In genomic region chr2:223967981-223968380, GRCh38 we compare ENCODE assay signal across 29 cellular contexts. TPM values are rescaled to one million over a fixed set of nuclear protein-coding genes. Genes with fewer than 3 reads are reported as not detected.
A peak's percentile ranks its signal among the peaks of the same experiment; 100 is the strongest.
DNase-seq lines count a peak whose midpoint lies in the region; ATAC-seq, FAIRE-seq and TF ChIP-seq lines count a peak whose summit lies in the region.
"Had no signal": no experiment of that assay in that cellular context is flagged by ENCODE, and none has a peak within 500 bp of the region (broad histone marks: within the 10 kb centered on the region; RNA-seq: fewer than 3 reads in every experiment).

No MANE protein-coding gene starts in this region.

- H3K27me3 Mint-ChIP-seq in astrocyte (ENCODE audit: low read depth, unreplicated experiment): no peaks in the 10 kb centered on the region
- H3K27me3 Mint-ChIP-seq: activated CD4-positive, alpha-beta T cell treated with anti-CD3 and anti-CD28 coated beads, Interleukin-2, amount 10 ng/mL, durations not matched to agents 7 days and 5 days; activated CD8-positive, alpha-beta memory T cell treated with anti-CD3 and anti-CD28 coated beads, Interleukin-2, amount 10 ng/mL, durations not matched to agents 7 days and 5 days; activated naive CD4-positive, alpha-beta T cell treated with anti-CD3 and anti-CD28 coated beads, Interleukin-2, amount 10 ng/mL, durations not matched to agents 7 days and 5 days; B cell; stimulated activated naive B cell treated with anti-CD40 and anti-IgM and Interleukin-4, amounts not matched to agents 10 μg/mL and 1 μg/mL and 100 μg/mL, for 72 hours had no signal

- H4K20me1 ChIP-seq in HepG2 (ENCODE audit: insufficient read depth, low read length) (no peaks in the 10 kb centered on the region), astrocyte (ENCODE audit: insufficient read depth, low read length) (peaks cover 9% of the 10 kb centered on the region), hepatocyte (ENCODE audit: insufficient read depth, poor library complexity, severe bottlenecking) (peaks cover 1% of the 10 kb centered on the region)

- DNase-seq in HepG2 (ENCODE audit: low spot score): no peak
- no peak for DNase-seq in right lobe of liver
- peak; percentile 73 for DNase-seq in astrocyte (ENCODE audit: low read depth)
- no peak for DNase-seq in foreskin keratinocyte
- peak; percentile 6 for DNase-seq in superior temporal gyrus (ENCODE audit: extremely low spot score)
- no peak for DNase-seq in SW 1271 (lab: John Stamatoyannopoulos, UW)
- no peak for DNase-seq in hepatocyte (ENCODE audit: low spot score)
- no peak for DNase-seq in NCI-H226
- DNase-seq: activated CD4-positive, alpha-beta T cell treated with anti-CD3 and anti-CD28 coated beads, Interleukin-2, amount 10 ng/mL, durations not matched to agents 7 days and 5 days; activated CD8-positive, alpha-beta memory T cell treated with anti-CD3 and anti-CD28 coated beads, Interleukin-2, amount 10 ng/mL, durations not matched to agents 7 days and 5 days; activated naive CD4-positive, alpha-beta T cell treated with anti-CD3 and anti-CD28 coated beads, Interleukin-2, amount 10 ng/mL, durations not matched to agents 7 days and 5 days; erythroblast; NCI-H1092 treated with DMSO at 0.1 percent for 48 hours; NCI-H187 treated with DMSO at 0.1 percent for 48 hours; NCI-H526; stimulated activated CD4-positive, alpha-beta T cell treated with anti-CD3 and anti-CD28 coated beads, Interleukin-4, amount 100 ng/mL, for 1 hour; stimulated activated naive B cell treated with anti-CD40 and anti-IgM and Interleukin-4, amounts not matched to agents 10 μg/mL and 1 μg/mL and 100 μg/mL, for 72 hours; T-helper 2 cell; testis; uterus had no signal

- WGBS in HepG2 (ENCODE audit: low lambda C conversion rate): 96% methylated on average over 2 of the region's 2 CpGs
- 84% methylated on average over 2 of the region's 2 CpGs for WGBS in right lobe of liver (ENCODE audit: insufficient coverage, low coverage, low lambda C conversion rate, missing lambda C conversion rate)
- WGBS in hepatocyte (ENCODE audit: low lambda C conversion rate, missing lambda C conversion rate): 93% methylated on average over 2 of the region's 2 CpGs

- no peaks in the 10 kb centered on the region for H3K9me2 ChIP-seq in hepatocyte (replicated peaks; ENCODE audit: insufficient read depth)

- H3K4me3 Mint-ChIP-seq in astrocyte (ENCODE audit: unreplicated experiment): no peak overlapping the region
- H3K4me3 Mint-ChIP-seq: activated CD4-positive, alpha-beta T cell treated with anti-CD3 and anti-CD28 coated beads, Interleukin-2, amount 10 ng/mL, durations not matched to agents 7 days and 5 days; activated CD8-positive, alpha-beta memory T cell treated with anti-CD3 and anti-CD28 coated beads, Interleukin-2, amount 10 ng/mL, durations not matched to agents 7 days and 5 days; activated naive CD4-positive, alpha-beta T cell treated with anti-CD3 and anti-CD28 coated beads, Interleukin-2, amount 10 ng/mL, durations not matched to agents 7 days and 5 days; activated T-helper 1 cell treated with anti-CD3 and anti-CD28 coated beads, Interleukin-12 subunit alpha, Interleukin-12 subunit beta, Interleukin-2, Interleukin-4 antibody, amounts not matched to agents 30 ng/mL and 10 ng/mL and 1 ng/mL, durations not matched to agents 14 hours and 24 hours and 36 hours; B cell; stimulated activated naive B cell treated with anti-CD40 and anti-IgM and Interleukin-4, amounts not matched to agents 10 μg/mL and 1 μg/mL and 100 μg/mL, for 72 hours had no signal

- H3K36me3 ChIP-seq in HepG2 (replicated peaks in 1 of 2; ENCODE audit: control insufficient read depth in 1 of 2, insufficient read depth in 2 of 2, low read length in 2 of 2) (peaks cover 4 to 30% of the 10 kb centered on the region in 2 experiments; a peak in 4 of 5 replicates), right lobe of liver (peaks cover 0 to 33% (median 18%) of the 10 kb centered on the region in 4 donors), astrocyte (ENCODE audit: insufficient read depth, low read length) (peaks cover 16% of the 10 kb centered on the region), hepatocyte (replicated peaks; ENCODE audit: insufficient read depth, low read depth) (no peaks in the 10 kb centered on the region)
- H3K36me3 ChIP-seq: uterus had no signal

- H3K4me3 ChIP-seq in HepG2 (replicated peaks in 1 of 3; ENCODE audit: insufficient read depth in 1 of 3, low read depth in 2 of 3, low read length in 3 of 3): no peak overlapping the region
- no peak overlapping the region for H3K4me3 ChIP-seq in right lobe of liver
- H3K4me3 ChIP-seq in astrocyte (ENCODE audit: insufficient read depth, low read depth, low read length): no peak overlapping the region
- no peak overlapping the region for H3K4me3 ChIP-seq in hepatocyte
- H3K4me3 ChIP-seq: ascending aorta, lung, testis, uterus had no signal

- peaks cover 9% of the 10 kb centered on the region for H3K4me1 Mint-ChIP-seq in astrocyte (ENCODE audit: low read depth, unreplicated experiment)

- in situ Hi-C loops in HepG2 (cut with HindIII; ENCODE audit: extremely low pct_ligation_motif_present, low pct_unique_long_range_greater_than_20kb): no loop called here

- CTCF ChIA-PET in HepG2 (lab: Yijun Ruan, JAX; ENCODE audit: low intra/inter-chr PET ratio, low total read pairs): no interaction called here

- TF ChIP-seq POLR2A in HepG2 (IDR thresholded peaks at IDR 0.05; ENCODE audit: insufficient read depth in 1 of 2, low read depth in 2 of 2, low read length in 2 of 2) (no peak), right lobe of liver (IDR thresholded peaks at IDR 0.05) (no peak)

- H3K9me3 ChIP-seq in HepG2 (ENCODE audit: low read length) (no peaks in the 10 kb centered on the region), right lobe of liver (no peaks in the 10 kb centered on the region), astrocyte (ENCODE audit: insufficient read depth, low read depth, low read length) (no peaks in the 10 kb centered on the region), hepatocyte (ENCODE audit: low read depth) (no peaks in the 10 kb centered on the region)
- H3K9me3 ChIP-seq: ascending aorta, testis, uterus had no signal

- H2AFZ ChIP-seq in HepG2 (ENCODE audit: low read length): no peak overlapping the region
- H2AFZ ChIP-seq in astrocyte (ENCODE audit: low read depth, low read length): no peak overlapping the region
- H2AFZ ChIP-seq in hepatocyte: no peak overlapping the region

- peaks cover 15% of the 10 kb centered on the region for H3K4me1 ChIP-seq in HepG2 (ENCODE audit: insufficient read depth, low read length)
- H3K4me1 ChIP-seq in right lobe of liver: no peaks in the 10 kb centered on the region
- H3K4me1 ChIP-seq in astrocyte (ENCODE audit: insufficient read depth, low read length): peaks cover 8% of the 10 kb centered on the region
- no peaks in the 10 kb centered on the region for H3K4me1 ChIP-seq in foreskin keratinocyte
- H3K4me1 ChIP-seq in hepatocyte (ENCODE audit: insufficient read depth): no peaks in the 10 kb centered on the region

- intact Hi-C loops in HepG2 (cut with micrococcal nuclease; ENCODE audit: unreplicated experiment): no loop called here
- intact Hi-C loops in right lobe of liver (cut with DNase I): no loop called here

- H3K9me3 Mint-ChIP-seq in astrocyte (ENCODE audit: unreplicated experiment): no peaks in the 10 kb centered on the region
- H3K9me3 Mint-ChIP-seq: activated CD4-positive, alpha-beta T cell treated with anti-CD3 and anti-CD28 coated beads, Interleukin-2, amount 10 ng/mL, durations not matched to agents 7 days and 5 days; activated naive CD4-positive, alpha-beta T cell treated with anti-CD3 and anti-CD28 coated beads, Interleukin-2, amount 10 ng/mL, durations not matched to agents 7 days and 5 days; activated T-helper 1 cell treated with anti-CD3 and anti-CD28 coated beads, Interleukin-12 subunit alpha, Interleukin-12 subunit beta, Interleukin-2, Interleukin-4 antibody, amounts not matched to agents 30 ng/mL and 10 ng/mL and 1 ng/mL, durations not matched to agents 14 hours and 24 hours and 36 hours; stimulated activated naive B cell treated with anti-CD40 and anti-IgM and Interleukin-4, amounts not matched to agents 10 μg/mL and 1 μg/mL and 100 μg/mL, for 72 hours had no signal

- H3K9ac ChIP-seq in HepG2 (ENCODE audit: insufficient read depth, low read depth, low read length) (no peak overlapping the region), astrocyte (ENCODE audit: low read length) (no peak overlapping the region)

- no peaks in the 10 kb centered on the region for H3K36me3 Mint-ChIP-seq in astrocyte (ENCODE audit: low read depth, unreplicated experiment)

- H3K4me2 ChIP-seq in HepG2 (ENCODE audit: low read depth, low read length) (no peak overlapping the region), astrocyte (ENCODE audit: low read length) (peak overlapping the region; percentile 38), hepatocyte (no peak overlapping the region)

- H3K27ac ChIP-seq in HepG2 (ENCODE audit: extremely low read length, insufficient read depth, low read length) (no peak overlapping the region), right lobe of liver (no peak overlapping the region), astrocyte (ENCODE audit: low read depth, low read length) (peak overlapping the region; percentile 21), foreskin keratinocyte (no peak overlapping the region), hepatocyte (no peak overlapping the region)
- H3K27ac ChIP-seq: ascending aorta, HL-60, testis, uterus, VCaP had no signal

- H3K27me3 ChIP-seq in HepG2 (ENCODE audit: control insufficient read depth in 1 of 2, insufficient read depth in 2 of 2, low read length in 2 of 2) (no peaks in the 10 kb centered on the region), right lobe of liver (no peaks in the 10 kb centered on the region), astrocyte (ENCODE audit: insufficient read depth, low read length) (no peaks in the 10 kb centered on the region), foreskin keratinocyte (no peaks in the 10 kb centered on the region), hepatocyte (no peaks in the 10 kb centered on the region)
- H3K27me3 ChIP-seq: ascending aorta, testis, uterus had no signal

- BruUV-seq in HepG2 (replicated peaks; lab: Mats Ljungman, UMichigan): no TSS peak

- FAIRE-seq in HepG2 (lab: Jason Lieb, UNC) (no peak), astrocyte (lab: Jason Lieb, UNC) (no peak)
- FAIRE-seq: A204.1, H1, RCC 7860 had no signal

- TF ChIP-seq CTCF in HepG2 (CRISPR knock-in tag; IDR thresholded peaks at IDR 0.05) (no peak), right lobe of liver (IDR thresholded peaks at IDR 0.05) (no peak), astrocyte (IDR thresholded peaks at IDR 0.05; ENCODE audit: insufficient read depth, low read depth, low read length) (no peak), foreskin keratinocyte (conservative IDR thresholded peaks at IDR 0.05) (no peak), hepatocyte (IDR thresholded peaks at IDR 0.05; ENCODE audit: poor library complexity) (no peak)

- H3K79me2 ChIP-seq in HepG2 (ENCODE audit: insufficient read depth, low read length) (peaks cover 11% of the 10 kb centered on the region), astrocyte (ENCODE audit: insufficient read depth, low read length) (peaks cover 15% of the 10 kb centered on the region), hepatocyte (peaks cover 17% of the 10 kb centered on the region)

- H3K27ac Mint-ChIP-seq in astrocyte (ENCODE audit: unreplicated experiment): no peak overlapping the region
- H3K27ac Mint-ChIP-seq: activated CD4-positive, alpha-beta T cell treated with anti-CD3 and anti-CD28 coated beads, Interleukin-2, amount 10 ng/mL, durations not matched to agents 7 days and 5 days; activated CD8-positive, alpha-beta memory T cell treated with anti-CD3 and anti-CD28 coated beads, Interleukin-2, amount 10 ng/mL, durations not matched to agents 7 days and 5 days; activated naive CD4-positive, alpha-beta T cell treated with anti-CD3 and anti-CD28 coated beads, Interleukin-2, amount 10 ng/mL, durations not matched to agents 7 days and 5 days; activated T-helper 1 cell treated with anti-CD3 and anti-CD28 coated beads, Interleukin-12 subunit alpha, Interleukin-12 subunit beta, Interleukin-2, Interleukin-4 antibody, amounts not matched to agents 30 ng/mL and 10 ng/mL and 1 ng/mL, durations not matched to agents 14 hours and 24 hours and 36 hours; B cell; stimulated activated naive B cell treated with anti-CD40 and anti-IgM and Interleukin-4, amounts not matched to agents 10 μg/mL and 1 μg/mL and 100 μg/mL, for 72 hours had no signal

- no peak for TF ChIP-seq RAD21 in HepG2 (CRISPR knock-in tag; IDR thresholded peaks at IDR 0.05)

- POLR2A ChIA-PET in HepG2 (lab: Yijun Ruan, JAX): no interaction called here

- TF ChIP-seq EP300 in HepG2 (IDR thresholded peaks at IDR 0.05; ENCODE audit: low read depth in 2 of 2, low read length in 2 of 2): no peak
- no peak for TF ChIP-seq EP300 in HepG2 (CRISPR knock-in tag; IDR thresholded peaks at IDR 0.05; ENCODE audit: borderline replicate concordance)

- no peak for ATAC-seq in HepG2
- ATAC-seq in right lobe of liver: no peak
- peak; percentile 28 for ATAC-seq in foreskin keratinocyte
- ATAC-seq: activated CD8-positive, alpha-beta memory T cell treated with anti-CD3 and anti-CD28 coated beads, Interleukin-2, amount 10 ng/mL, durations not matched to agents 7 days and 5 days; stimulated activated naive B cell treated with anti-CD40 and anti-IgM and Interleukin-4, amounts not matched to agents 10 μg/mL and 1 μg/mL and 100 μg/mL, for 72 hours had no signal

RNA-seq across cellular contexts. Expression of gene MRPL44, which starts 10.7 kb away (rescaled TPM):
- 78.0 and 101 TPM in 2 replicates for total RNA-seq in HepG2 (2016; rRNA removed; fragmentation: Illumina TruSeq; extraction: Trizol)
- 19.7 and 21.8 TPM in 2 replicates for total RNA-seq in HepG2 (2016; cell fraction: cytosol; rRNA removed; fragmentation: Illumina TruSeq; extraction: Trizol; ENCODE audit: low read depth)
- total RNA-seq in HepG2 (2016; cell fraction: insoluble cytoplasmic fraction; rRNA removed; fragmentation: Illumina TruSeq; extraction: Trizol): 76.1 and 100 TPM in 2 replicates
- total RNA-seq in HepG2 (2016; cell fraction: membrane; rRNA removed; fragmentation: Illumina TruSeq; extraction: Trizol): 38.1 and 39.0 TPM in 2 replicates
- total RNA-seq in HepG2 (2016; cell fraction: nucleus; rRNA removed; fragmentation: Illumina TruSeq; extraction: Trizol): 33.6 TPM in 2 replicates
- polyA plus RNA-seq in HepG2 (2011; rRNA removed): 31.1 and 38.4 TPM in 2 replicates
- polyA plus RNA-seq in HepG2 (2011; cell fraction: cytosol; rRNA removed): 29.5 and 37.2 TPM in 2 replicates
- 7.5 and 10.9 TPM in 2 replicates for polyA plus RNA-seq in HepG2 (2011; cell fraction: nucleus; rRNA removed)
- 31.9 and 35.7 TPM in 2 replicates for polyA plus RNA-seq in HepG2 (2012)
- polyA plus RNA-seq in HepG2 (2016; cell fraction: cytosol; fragmentation: Illumina TruSeq; extraction: Trizol; ENCODE audit: low read depth): 10.7 and 11.0 TPM in 2 replicates
- polyA plus RNA-seq in HepG2 (2016; cell fraction: insoluble cytoplasmic fraction; fragmentation: Illumina TruSeq; extraction: Trizol; ENCODE audit: low read depth): 114 TPM in 2 replicates
- 18.8 and 22.2 TPM in 2 replicates for polyA plus RNA-seq in HepG2 (2016; cell fraction: membrane; fragmentation: Illumina TruSeq; extraction: Trizol; ENCODE audit: low read depth)
- 42.6 and 43.1 TPM in 2 replicates for polyA plus RNA-seq in HepG2 (2016; cell fraction: nucleus; fragmentation: Illumina TruSeq; extraction: Trizol; ENCODE audit: insufficient read depth, low read depth)
- 6.2 and 14.6 TPM in 2 replicates for polyA minus RNA-seq in HepG2 (2011; rRNA and poly(A)+ RNA removed; ENCODE audit: low replicate concordance)
- polyA minus RNA-seq in HepG2 (2011; cell fraction: cytosol; rRNA and poly(A)+ RNA removed): 25.3 and 29.9 TPM in 2 replicates
- 14.3 and 18.9 TPM in 2 replicates for polyA minus RNA-seq in HepG2 (2011; cell fraction: nucleus; rRNA and poly(A)+ RNA removed)
- 10 to 100 TPM; 20.4 to 38.5 (median 23.5) TPM for total RNA-seq in right lobe of liver
- 32.6 and 33.3 TPM in 2 replicates for total RNA-seq in astrocyte
- 29.5 and 33.2 TPM in 2 replicates for total RNA-seq in foreskin keratinocyte
- 25.3 and 31.6 TPM in 2 replicates for polyA plus RNA-seq in foreskin keratinocyte
- total RNA-seq in hepatocyte: 46.5 and 49.5 TPM in 2 replicates
- polyA plus RNA-seq in hepatocyte: 24.7 and 29.0 TPM in 2 replicates

RNA-seq across cellular contexts. Expression of gene WDFY1, which starts 22.8 kb away (rescaled TPM):
- 77.0 and 92.1 TPM in 2 replicates for total RNA-seq in HepG2 (2016; rRNA removed; fragmentation: Illumina TruSeq; extraction: Trizol)
- total RNA-seq in HepG2 (2016; cell fraction: cytosol; rRNA removed; fragmentation: Illumina TruSeq; extraction: Trizol; ENCODE audit: low read depth): 11.5 and 14.6 TPM in 2 replicates
- total RNA-seq in HepG2 (2016; cell fraction: insoluble cytoplasmic fraction; rRNA removed; fragmentation: Illumina TruSeq; extraction: Trizol): 74.9 and 94.6 TPM in 2 replicates
- 26.9 and 28.9 TPM in 2 replicates for total RNA-seq in HepG2 (2016; cell fraction: membrane; rRNA removed; fragmentation: Illumina TruSeq; extraction: Trizol)
- total RNA-seq in HepG2 (2016; cell fraction: nucleus; rRNA removed; fragmentation: Illumina TruSeq; extraction: Trizol): 97.2 and 104 TPM in 2 replicates
- 77.1 and 78.4 TPM in 2 replicates for polyA plus RNA-seq in HepG2 (2011; rRNA removed)
- polyA plus RNA-seq in HepG2 (2011; cell fraction: cytosol; rRNA removed): 40.1 and 47.7 TPM in 2 replicates
- 98.7 and 128 TPM in 2 replicates for polyA plus RNA-seq in HepG2 (2011; cell fraction: nucleus; rRNA removed)
- polyA plus RNA-seq in HepG2 (2012): 36.5 and 42.3 TPM in 2 replicates
- polyA plus RNA-seq in HepG2 (2016; cell fraction: cytosol; fragmentation: Illumina TruSeq; extraction: Trizol; ENCODE audit: low read depth): 4.0 and 4.3 TPM in 2 replicates
- polyA plus RNA-seq in HepG2 (2016; cell fraction: insoluble cytoplasmic fraction; fragmentation: Illumina TruSeq; extraction: Trizol; ENCODE audit: low read depth): 72.6 and 75.5 TPM in 2 replicates
- 10.6 and 12.5 TPM in 2 replicates for polyA plus RNA-seq in HepG2 (2016; cell fraction: membrane; fragmentation: Illumina TruSeq; extraction: Trizol; ENCODE audit: low read depth)
- polyA plus RNA-seq in HepG2 (2016; cell fraction: nucleus; fragmentation: Illumina TruSeq; extraction: Trizol; ENCODE audit: insufficient read depth, low read depth): 136 and 138 TPM in 2 replicates
- 55.3 and 443 TPM in 2 replicates for polyA minus RNA-seq in HepG2 (2011; rRNA and poly(A)+ RNA removed; ENCODE audit: low replicate concordance)
- 49.8 and 57.9 TPM in 2 replicates for polyA minus RNA-seq in HepG2 (2011; cell fraction: cytosol; rRNA and poly(A)+ RNA removed)
- 186 and 218 TPM in 2 replicates for polyA minus RNA-seq in HepG2 (2011; cell fraction: nucleus; rRNA and poly(A)+ RNA removed)
- total RNA-seq in right lobe of liver: 10 to 100 TPM; 19.7 to 28.0 (median 21.4) TPM
- total RNA-seq in astrocyte: 52.5 and 52.6 TPM in 2 replicates
- 45.5 and 49.3 TPM in 2 replicates for total RNA-seq in foreskin keratinocyte
- 11.8 and 12.0 TPM in 2 replicates for polyA plus RNA-seq in foreskin keratinocyte
- total RNA-seq in hepatocyte: 66.6 and 68.3 TPM in 2 replicates
- polyA plus RNA-seq in hepatocyte: 40.4 and 45.6 TPM in 2 replicates

Comparison
In these comparisons a context has a peak if more than half of its experiments do, and no peak if none do; other contexts are left out.
1. DNase-seq: peak in astrocyte (single experiment) and superior temporal gyrus (single experiment); none in HepG2 (single experiment), right lobe of liver (0 of 3), foreskin keratinocyte (0 of 2), SW 1271 (0 of 2), hepatocyte (single experiment) and NCI-H226 (single experiment).